ENCODE assay signal across 18 cellular contexts in genomic region chr4:119478446-119479179, GRCh38.
DNase-seq lines count a peak whose midpoint lies in the region; ATAC-seq and TF ChIP-seq lines count a peak whose summit lies in the region.
"Had no signal": no experiment of that assay in that cellular context is flagged by ENCODE, and none has a peak within 500 bp of the region (broad histone marks: within the 10 kb centered on the region; RNA-seq: fewer than 3 reads in every experiment).

No MANE protein-coding gene starts in this region.

- no TSS peak for BruUV-seq in Calu3 (replicated peaks; lab: Mats Ljungman, UMichigan)

- no peak overlapping the region for H3K27ac Mint-ChIP-seq in Calu3 (ENCODE audit: unreplicated experiment)
- H3K27ac Mint-ChIP-seq: activated CD8-positive, alpha-beta T cell treated with anti-CD3 and anti-CD28 coated beads for 36 hours; activated naive CD8-positive, alpha-beta T cell treated with anti-CD3 and anti-CD28 coated beads for 36 hours; natural killer cell; progenitor cell of endocrine pancreas had no signal

- TF ChIP-seq CTCF in foreskin keratinocyte (conservative IDR thresholded peaks at IDR 0.05), result no peak
- TF ChIP-seq CTCF in mucosa of descending colon (IDR thresholded peaks at IDR 0.05), result no peak
- no peak for TF ChIP-seq CTCF in Calu3 (IDR thresholded peaks at IDR 0.05; ENCODE audit: unreplicated experiment)
- no peak for TF ChIP-seq CTCF in GM10248 (IDR thresholded peaks at IDR 0.05; ENCODE audit: control extremely low read depth, extremely low read depth, low read depth, missing control alignments)

- H3K36me3 Mint-ChIP-seq in Calu3 (ENCODE audit: insufficient read depth, unreplicated experiment), result peaks cover 10% of the 10 kb centered on the region

- intact Hi-C loops in mucosa of descending colon (cut with DNase I, micrococcal nuclease), result no loop called here
- intact Hi-C loops in Calu3 (cut with micrococcal nuclease; ENCODE audit: unreplicated experiment), result no loop called here

- POLR2A ChIA-PET in GM10248 (lab: Yijun Ruan, JAX), result no interaction called here

- H3K9me3 ChIP-seq in mucosa of descending colon, result no peaks in the 10 kb centered on the region
- H3K9me3 ChIP-seq: testis had no signal

- CTCF ChIA-PET in Calu3 (lab: Charles Lee), result no interaction called here
- CTCF ChIA-PET in GM10248 (lab: Yijun Ruan, JAX), result interaction anchor here (0.7 to 3.8 kb wide), 5 partner anchors 11 to 498 kb away, joined by 3 to 20 read pairs (median 3); no protein-coding TSS in a partner anchor

- H3K36me3 ChIP-seq in mucosa of descending colon (ENCODE audit: low read depth), result no peaks in the 10 kb centered on the region

- H3K27me3 ChIP-seq in foreskin keratinocyte, result no peaks in the 10 kb centered on the region
- H3K27me3 ChIP-seq: testis had no signal

- H3K4me3 ChIP-seq in mucosa of descending colon, result no peak overlapping the region
- H3K4me3 ChIP-seq: testis had no signal

- H3K4me1 Mint-ChIP-seq in Calu3 (ENCODE audit: low read depth, unreplicated experiment), result no peaks in the 10 kb centered on the region
- H3K4me1 Mint-ChIP-seq: activated naive CD8-positive, alpha-beta T cell treated with anti-CD3 and anti-CD28 coated beads for 36 hours; B cell; natural killer cell had no signal

- H3K4me3 Mint-ChIP-seq in Calu3 (ENCODE audit: low read depth, unreplicated experiment), result no peak overlapping the region
- H3K4me3 Mint-ChIP-seq: activated CD8-positive, alpha-beta T cell treated with anti-CD3 and anti-CD28 coated beads for 36 hours; activated naive CD8-positive, alpha-beta T cell treated with anti-CD3 and anti-CD28 coated beads for 36 hours; B cell; natural killer cell had no signal

- peaks cover 3% of the 10 kb centered on the region for H3K9me3 Mint-ChIP-seq in Calu3 (ENCODE audit: low read depth, unreplicated experiment)
- H3K9me3 Mint-ChIP-seq: activated naive CD8-positive, alpha-beta T cell treated with anti-CD3 and anti-CD28 coated beads for 36 hours had no signal

- no peaks in the 10 kb centered on the region for H3K27me3 Mint-ChIP-seq in Calu3 (ENCODE audit: unreplicated experiment)
- H3K27me3 Mint-ChIP-seq: activated CD8-positive, alpha-beta T cell treated with anti-CD3 and anti-CD28 coated beads for 36 hours; activated naive CD8-positive, alpha-beta T cell treated with anti-CD3 and anti-CD28 coated beads for 36 hours; B cell; progenitor cell of endocrine pancreas had no signal

- DNase-seq in DMS53 (lab: John Stamatoyannopoulos, UW) (peak; percentile 92), NCI-H82 treated with DMSO at 0.1 percent for 48 hours (lab: John Stamatoyannopoulos, UW; ENCODE audit: unreplicated experiment) (peak; percentile 72), foreskin keratinocyte (peak; percentile 6 to 38), mucosa of descending colon (peak in 1 of 3 donors; percentile 39), NCI-H524 treated with DMSO at 0.1 percent for 48 hours (lab: John Stamatoyannopoulos, UW) (no peak), Calu3 (no peak), GM10248 (ENCODE audit: extremely low spot score) (no peak)
- DNase-seq: activated CD8-positive, alpha-beta T cell treated with anti-CD3 and anti-CD28 coated beads for 36 hours; activated naive CD8-positive, alpha-beta T cell treated with anti-CD3 and anti-CD28 coated beads for 36 hours; activated T-cell treated with anti-CD3 and anti-CD28 coated beads, Interleukin-2, amount 50 U/mL, for 48 hours; mammary epithelial cell; natural killer cell; NCI-H1105; T-helper 1 cell; testis had no signal

- no peak overlapping the region for H3K27ac ChIP-seq in foreskin keratinocyte
- H3K27ac ChIP-seq: KMS-11, testis had no signal

- H3K4me1 ChIP-seq in foreskin keratinocyte (no peaks in the 10 kb centered on the region), mucosa of descending colon (ENCODE audit: low read depth) (peaks cover 10% of the 10 kb centered on the region)
- H3K4me1 ChIP-seq: testis had no signal

- peak; percentile 49 for ATAC-seq in foreskin keratinocyte
- peak; percentile 92 for ATAC-seq in mucosa of descending colon
- ATAC-seq: activated CD8-positive, alpha-beta T cell treated with anti-CD3 and anti-CD28 coated beads for 36 hours; natural killer cell had no signal

Comparison
In these comparisons a context has a peak if more than half of its experiments do, and no peak if none do; other contexts are left out.
1. DNase-seq: peak in DMS53 (single experiment), NCI-H82 treated with DMSO at 0.1 percent for 48 hours (single experiment) and foreskin keratinocyte (2 of 2); none in NCI-H524 treated with DMSO at 0.1 percent for 48 hours (single experiment), Calu3 (single experiment) and GM10248 (single experiment).